8 cellular contexts compared by ENCODE assay signal in genomic region chr11:18322818-18323570, GRCh38. TPM values are rescaled to one million over a fixed set of nuclear protein-coding genes. Genes with fewer than 3 reads are reported as not detected.
A peak's percentile ranks its signal among the peaks of the same experiment; 100 is the strongest.
DNase-seq lines count a peak whose midpoint lies in the region; ATAC-seq, FAIRE-seq and TF ChIP-seq lines count a peak whose summit lies in the region.

No MANE protein-coding gene starts in this region.

- H3K27me3 ChIP-seq in esophagus squamous epithelium: no peaks in the 10 kb centered on the region

- intact Hi-C loops in esophagus squamous epithelium (cut with DNase I): loop anchor here (10.0 kb wide), 1 partner anchor 72 kb away; the partner anchor contains the start of gene LDHA

- H3K4me3 ChIP-seq in esophagus squamous epithelium: peak overlapping the region; percentile 80 to 96 (median 88)

- peak; percentile 18 for FAIRE-seq in GM18507 (lab: Jason Lieb, UNC)

- no peak for TF ChIP-seq CTCF in esophagus squamous epithelium (IDR thresholded peaks at IDR 0.05)

- peaks cover 22 to 73% (median 31%) of the 10 kb centered on the region in 3 donors for H3K4me1 ChIP-seq in esophagus squamous epithelium

- no peaks in the 10 kb centered on the region for H3K9me3 ChIP-seq in esophagus squamous epithelium

- TF ChIP-seq POLR2A in esophagus squamous epithelium (IDR thresholded peaks at IDR 0.05): no peak

- no peak for DNase-seq in GM18507 (ENCODE audit: extremely low spot score, insufficient read length, low read depth)
- DNase-seq in RKO (ENCODE audit: low spot score): peak; percentile 29
- no peak for DNase-seq in esophagus squamous epithelium (lab: John Stamatoyannopoulos, UW)
- DNase-seq in renal cortical epithelial cell (ENCODE audit: low read depth): peak; percentile 21
- no peak for DNase-seq in medulla oblongata (ENCODE audit: extremely low spot score)
- no peak for DNase-seq in stimulated activated CD8-positive, alpha-beta memory T cell treated with anti-CD3 and anti-CD28 coated beads, Interleukin-4, amount 100 ng/mL, for 48 hours

- ATAC-seq in GM21786 (IDR thresholded peaks at IDR 0.05; ENCODE audit: unreplicated experiment): no peak
- no peak for ATAC-seq in HG03571 (IDR thresholded peaks at IDR 0.05; ENCODE audit: unreplicated experiment)

- peaks cover 0 to 30% (median 3%) of the 10 kb centered on the region in 3 donors for H3K36me3 ChIP-seq in esophagus squamous epithelium

- 17 to 19% methylated on average over 6 to 9 of the region's 18 CpGs for WGBS in esophagus squamous epithelium, 2 donors

- H3K27ac ChIP-seq in esophagus squamous epithelium: peak overlapping the region; percentile 96 to 99 (median 98)

RNA-seq across cellular contexts. Expression of gene GTF2H1, which starts 0.6 kb away (rescaled TPM):
- 10 to 100 TPM; 33.5 to 77.4 (median 54.8) TPM for total RNA-seq in esophagus squamous epithelium
- 67.6 and 72.2 TPM in 2 replicates for total RNA-seq in renal cortical epithelial cell

RNA-seq across cellular contexts. Expression of gene HPS5, which starts 1.1 kb away (rescaled TPM):
- total RNA-seq in esophagus squamous epithelium (10 to 100 TPM; 10.8 to 21.2 (median 15.5) TPM), renal cortical epithelial cell (54.1 and 59.2 TPM in 2 replicates)

RNA-seq across cellular contexts. Expression of gene SAA1, which starts 56.9 kb away (rescaled TPM):
- total RNA-seq in esophagus squamous epithelium (100 to 1,000 TPM in 1 of 4 donors, 10 to 100 TPM in 2, 1 to 10 TPM in 1; 2.3 to 207 (median 22.6) TPM), renal cortical epithelial cell (137 and 322 TPM in 2 replicates)

Comparison
In these comparisons a context has a peak if more than half of its experiments do, and no peak if none do; other contexts are left out.
1. DNase-seq: peak in RKO (single experiment) and renal cortical epithelial cell (single experiment); none in GM18507 (single experiment), esophagus squamous epithelium (single experiment), medulla oblongata (single experiment) and stimulated activated CD8-positive, alpha-beta memory T cell treated with anti-CD3 and anti-CD28 coated beads, Interleukin-4, amount 100 ng/mL, for 48 hours (single experiment).